Comparison of ENCODE assay signal across 14 cellular contexts in the genomic region with DNA sequence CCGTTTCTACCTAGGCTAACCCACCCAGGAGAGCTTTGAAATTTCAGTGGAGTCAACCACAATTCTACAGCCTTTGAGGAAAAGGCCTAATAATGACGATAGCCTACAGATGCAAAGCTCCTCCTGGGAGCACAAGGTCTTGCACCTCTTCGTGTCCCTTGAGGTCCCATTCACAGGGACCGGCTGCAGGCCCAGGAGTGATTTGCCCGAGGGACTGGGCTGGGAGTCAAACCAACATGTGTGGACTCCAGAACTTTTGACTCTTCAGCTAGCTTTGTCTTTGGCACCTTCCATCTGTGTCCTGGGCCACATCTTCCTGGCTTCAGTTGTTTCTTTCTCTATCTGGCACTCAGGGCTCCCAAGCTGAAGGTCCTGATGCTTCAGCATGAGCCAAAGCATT.
"Had no signal": no experiment of that assay in that cellular context is flagged by ENCODE, and none has a peak within 500 bp of the region (broad histone marks: within the 10 kb centered on the region; RNA-seq: fewer than 3 reads in every experiment).

No MANE protein-coding gene starts in this region.

- ATAC-seq: foreskin keratinocyte; left lung; stimulated activated memory B cell treated with anti-CD40 and anti-IgM and Interleukin-4, amounts not matched to agents 10 μg/mL and 1 μg/mL and 100 μg/mL, for 72 hours had no signal

- H3K9me3 Mint-ChIP-seq: activated CD4-positive, alpha-beta T cell treated with anti-CD3 and anti-CD28 coated beads, Interleukin-2, amount 10 ng/mL, durations not matched to agents 7 days and 5 days; memory B cell; neural crest cell; stimulated activated memory B cell treated with anti-CD40 and anti-IgM and Interleukin-4, amounts not matched to agents 10 μg/mL and 1 μg/mL and 100 μg/mL, for 72 hours had no signal

- H3K27ac Mint-ChIP-seq: activated CD4-positive, alpha-beta T cell treated with anti-CD3 and anti-CD28 coated beads, Interleukin-2, amount 10 ng/mL, durations not matched to agents 7 days and 5 days; activated naive CD8-positive, alpha-beta T cell; memory B cell; stimulated activated memory B cell treated with anti-CD40 and anti-IgM and Interleukin-4, amounts not matched to agents 10 μg/mL and 1 μg/mL and 100 μg/mL, for 72 hours had no signal

- H3K27me3 Mint-ChIP-seq: activated CD4-positive, alpha-beta T cell treated with anti-CD3 and anti-CD28 coated beads, Interleukin-2, amount 10 ng/mL, durations not matched to agents 7 days and 5 days had no signal

- H3K79me2 ChIP-seq: parathyroid adenoma had no signal

- H3K36me3 Mint-ChIP-seq: activated naive CD8-positive, alpha-beta T cell; memory B cell; stimulated activated memory B cell treated with anti-CD40 and anti-IgM and Interleukin-4, amounts not matched to agents 10 μg/mL and 1 μg/mL and 100 μg/mL, for 72 hours had no signal

- H3K27ac ChIP-seq: foreskin keratinocyte, parathyroid adenoma had no signal

- H3K36me3 ChIP-seq: left lung had no signal

- H3K4me3 Mint-ChIP-seq: activated CD4-positive, alpha-beta T cell treated with anti-CD3 and anti-CD28 coated beads, Interleukin-2, amount 10 ng/mL, durations not matched to agents 7 days and 5 days; activated naive CD8-positive, alpha-beta T cell; memory B cell; neural crest cell; stimulated activated memory B cell treated with anti-CD40 and anti-IgM and Interleukin-4, amounts not matched to agents 10 μg/mL and 1 μg/mL and 100 μg/mL, for 72 hours had no signal

- DNase-seq: activated CD4-positive, alpha-beta T cell treated with anti-CD3 and anti-CD28 coated beads, Interleukin-2, amount 10 ng/mL, durations not matched to agents 7 days and 5 days; activated CD4-positive, CD25-positive, alpha-beta regulatory T cell; activated effector memory CD4-positive, alpha-beta T cell treated with anti-CD3 and anti-CD28 coated beads, Interleukin-2, amount 50 U/mL, for 16 hours; amygdala; cerebellar nuclear complex; foreskin keratinocyte; T-helper 2 cell had no signal

- FAIRE-seq: TTC549 had no signal

- H3K4me1 ChIP-seq: parathyroid adenoma had no signal

- H3K27me3 ChIP-seq: foreskin keratinocyte, left lung had no signal

- H3K9me3 ChIP-seq: left lung had no signal

- H3K4me3 ChIP-seq: left lung had no signal

- H2AFZ ChIP-seq: parathyroid adenoma had no signal
